In genomic region chr10:92184977-92185376, GRCh38 we compare ENCODE assay signal across 15 cellular contexts.
"Had no signal": no experiment of that assay in that cellular context is flagged by ENCODE, and none has a peak within 500 bp of the region (broad histone marks: within the 10 kb centered on the region; RNA-seq: fewer than 3 reads in every experiment).

No MANE protein-coding gene starts in this region.

- H3K4me3 ChIP-seq: heart right ventricle, ovary had no signal

- H3K27ac ChIP-seq: brain microvascular endothelial cell, epithelial cell of prostate, ovary had no signal

- H3K9me3 ChIP-seq: heart right ventricle, ovary had no signal

- H3K36me3 ChIP-seq: brain microvascular endothelial cell, ovary had no signal

- H3K27me3 ChIP-seq: brain microvascular endothelial cell, heart right ventricle, ovary had no signal

- DNase-seq: activated CD4-positive, alpha-beta T cell treated with anti-CD3 and anti-CD28 coated beads, Interleukin-2, amount 10 ng/mL, durations not matched to agents 24 days and 14 days; anterior cingulate cortex; brain microvascular endothelial cell; dermis blood vessel endothelial cell; effector memory CD8-positive, alpha-beta T cell; heart right ventricle; left colon; midbrain; naive B cell; ovary; stimulated activated CD4-positive, alpha-beta T cell treated with anti-CD3 and anti-CD28 coated beads, Interleukin-2, amount 100 ng/mL, for 48 hours; T-helper 17 cell had no signal

- ATAC-seq: effector memory CD8-positive, alpha-beta T cell; left colon; stimulated activated memory B cell treated with anti-CD40 and anti-IgM and Interleukin-4, amounts not matched to agents 10 μg/mL and 1 μg/mL and 100 μg/mL, for 72 hours; T-helper 17 cell; WTC11 had no signal
